11 cellular contexts compared by ENCODE assay signal in genomic region chr5:157219491-157220271, GRCh38. TPM values are rescaled to one million over a fixed set of nuclear protein-coding genes. Genes with fewer than 3 reads are reported as not detected.
DNase-seq lines count a peak whose midpoint lies in the region; ATAC-seq and TF ChIP-seq lines count a peak whose summit lies in the region.
"Had no signal": no experiment of that assay in that cellular context is flagged by ENCODE, and none has a peak within 500 bp of the region (broad histone marks: within the 10 kb centered on the region; RNA-seq: fewer than 3 reads in every experiment).

No MANE protein-coding gene starts in this region.

- intact Hi-C loops in Right ventricle myocardium superior (cut with DNase I), result no loop called here

- H3K4me3 Mint-ChIP-seq in mesothelial cell of epicardium, result no peak overlapping the region

- H3K9me3 Mint-ChIP-seq in mesothelial cell of epicardium, result no peaks in the 10 kb centered on the region

- DNase-seq in Right ventricle myocardium superior (no peak), NCI-H2171 treated with DMSO at 0.1 percent for 48 hours (lab: John Stamatoyannopoulos, UW) (no peak), NCI-H226 (no peak), NOMO-1 treated with dmso at 0.1 percent for 144 hours (lab: John Stamatoyannopoulos, UW; ENCODE audit: unreplicated experiment) (no peak), mesothelial cell of epicardium (ENCODE audit: low spot score in 2 of 2, unreplicated experiment in 2 of 2) (no peak)
- DNase-seq: NCI-H2171 had no signal

- no peaks in the 10 kb centered on the region for H3K36me3 Mint-ChIP-seq in mesothelial cell of epicardium

- no peaks in the 10 kb centered on the region for H3K4me1 Mint-ChIP-seq in mesothelial cell of epicardium

- peaks cover 8% of the 10 kb centered on the region for H3K27me3 Mint-ChIP-seq in mesothelial cell of epicardium (ENCODE audit: low read depth)

- no peak overlapping the region for H3K27ac Mint-ChIP-seq in mesothelial cell of epicardium

- TF ChIP-seq CTCF in mesothelial cell of epicardium (IDR thresholded peaks at IDR 0.05; ENCODE audit: unreplicated experiment), result no peak

- ATAC-seq in GM18511 (IDR thresholded peaks at IDR 0.05; ENCODE audit: unreplicated experiment) (peak; percentile 69), GM21528 (IDR thresholded peaks at IDR 0.05; ENCODE audit: low FRiP score, unreplicated experiment) (peak; percentile 51), HG03460 (IDR thresholded peaks at IDR 0.05; ENCODE audit: unreplicated experiment) (peak; percentile 37), Right ventricle myocardium superior (ENCODE audit: poor library complexity) (peak; percentile 62)

RNA-seq across cellular contexts. Expression of gene ITK, which starts 39.0 kb away (rescaled TPM):
- total RNA-seq in Right ventricle myocardium superior, result 0.13 TPM
- 0.09 TPM in 1 of 3 replicates, not detected in the others for total RNA-seq in mesothelial cell of epicardium
- total RNA-seq: fibroblast of villous mesenchyme, temporal lobe had no signal

RNA-seq across cellular contexts. Expression of gene CYFIP2, which starts 46.2 kb away (rescaled TPM):
- 27.6 TPM for total RNA-seq in Right ventricle myocardium superior
- 80.9 to 82.9 TPM (median 82.2 TPM) in 3 replicates for total RNA-seq in mesothelial cell of epicardium

RNA-seq across cellular contexts. Expression of gene GARIN3, which starts 53.6 kb away (rescaled TPM):
- total RNA-seq in Right ventricle myocardium superior, result not detected
- total RNA-seq in mesothelial cell of epicardium, result not detected in 3 replicates
- total RNA-seq: fibroblast of villous mesenchyme, temporal lobe had no signal
